Comparison of ENCODE assay signal across 12 cellular contexts in the genomic region with DNA sequence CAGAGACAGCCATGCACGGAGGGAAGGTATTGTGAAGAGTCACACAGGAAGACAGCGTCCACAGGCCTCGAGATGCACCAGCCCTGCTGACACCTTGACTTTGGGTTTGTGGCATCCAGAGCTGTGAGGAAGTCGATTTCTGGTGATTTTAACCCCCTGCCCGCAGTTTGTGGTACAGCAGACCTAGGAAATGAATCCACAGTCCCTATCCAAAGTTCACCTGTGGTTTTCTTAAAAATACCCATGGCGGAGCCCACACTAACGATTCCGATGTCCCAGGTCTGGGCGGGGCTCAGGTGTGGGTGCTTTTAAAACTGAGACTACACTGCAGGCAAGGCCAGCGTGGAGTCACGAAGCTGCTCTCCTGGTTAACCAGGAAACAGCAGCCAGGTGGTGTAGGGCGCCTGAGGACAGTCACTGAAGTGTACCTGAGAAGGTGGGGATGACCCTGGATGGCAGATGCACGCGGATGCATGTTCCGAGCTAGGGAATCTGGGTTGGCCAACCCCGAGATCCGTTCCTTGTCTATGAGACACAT. TPM values are rescaled to one million over a fixed set of nuclear protein-coding genes. Genes with fewer than 3 reads are reported as not detected.
DNase-seq lines count a peak whose midpoint lies in the region; ATAC-seq and TF ChIP-seq lines count a peak whose summit lies in the region.
"Had no signal": no experiment of that assay in that cellular context is flagged by ENCODE, and none has a peak within 500 bp of the region (broad histone marks: within the 10 kb centered on the region; RNA-seq: fewer than 3 reads in every experiment).

No MANE protein-coding gene starts in this region.

- H3K27ac ChIP-seq in mesenchymal stem cell (ENCODE audit: low read length, poor library complexity, severe bottlenecking): no peak overlapping the region

- intact Hi-C loops in mucosa of descending colon (cut with DNase I, micrococcal nuclease): loop anchor here in 1 of 2 donors (10.0 kb wide), 1 partner anchor 206 kb away; no protein-coding TSS in a partner anchor

- H3K4me3 ChIP-seq in mucosa of descending colon (no peak overlapping the region), mesenchymal stem cell (ENCODE audit: insufficient read depth in 1 of 2, low read depth in 1 of 2, low read length in 2 of 2) (no peak overlapping the region)

- no peaks in the 10 kb centered on the region for H3K27me3 ChIP-seq in mesenchymal stem cell (ENCODE audit: control insufficient read depth in 1 of 2, insufficient read depth in 1 of 2, low read length in 2 of 2)

- TF ChIP-seq CTCF in mucosa of descending colon (IDR thresholded peaks at IDR 0.05): no peak

- no peak overlapping the region for H3K18ac ChIP-seq in mesenchymal stem cell (ENCODE audit: low read depth in 1 of 2, low read length in 2 of 2)

- H3K9me3 ChIP-seq in mucosa of descending colon: no peaks in the 10 kb centered on the region
- H3K9me3 ChIP-seq in mesenchymal stem cell (ENCODE audit: control insufficient read depth, low read length): no peaks in the 10 kb centered on the region
- H3K9me3 ChIP-seq: BE2C had no signal

- no peak overlapping the region for H2BK5ac ChIP-seq in mesenchymal stem cell (ENCODE audit: low read depth, low read length, poor library complexity, severe bottlenecking)

- H3K4me1 ChIP-seq in mucosa of descending colon (ENCODE audit: low read depth) (peaks cover 17% of the 10 kb centered on the region), mesenchymal stem cell (ENCODE audit: control insufficient read depth, insufficient read depth, low read depth, low read length) (peaks cover 11% of the 10 kb centered on the region)
- H3K4me1 ChIP-seq: BE2C had no signal

- H3K36me3 ChIP-seq in mucosa of descending colon (ENCODE audit: low read depth): no peaks in the 10 kb centered on the region
- no peaks in the 10 kb centered on the region for H3K36me3 ChIP-seq in mesenchymal stem cell (ENCODE audit: control insufficient read depth in 1 of 2, insufficient read depth in 2 of 2, low read depth in 1 of 2, low read length in 2 of 2)
- H3K36me3 ChIP-seq: BE2C had no signal

- peak; percentile 70 for ATAC-seq in mucosa of descending colon
- ATAC-seq: left ventricle myocardium superior, Panc1 had no signal

- H4K8ac ChIP-seq in mesenchymal stem cell (ENCODE audit: low read length): no peak overlapping the region

- H2BK15ac ChIP-seq in mesenchymal stem cell (ENCODE audit: low read depth, poor library complexity, severe bottlenecking): no peak overlapping the region

- peak overlapping the region in 1 of 2 experiments; percentile 67 for H2BK12ac ChIP-seq in mesenchymal stem cell (ENCODE audit: low read length in 2 of 2)

- no peak overlapping the region for H2AK5ac ChIP-seq in mesenchymal stem cell (ENCODE audit: low read length, severe bottlenecking)

- H3K9ac ChIP-seq in mesenchymal stem cell (ENCODE audit: low read length): no peak overlapping the region

- 95% methylated on average over 17 of the region's 17 CpGs for WGBS in mesenchymal stem cell

- no peak overlapping the region for H3K23ac ChIP-seq in mesenchymal stem cell (ENCODE audit: low read length in 2 of 2)

- H2BK120ac ChIP-seq in mesenchymal stem cell (ENCODE audit: low read depth, low read length): no peak overlapping the region

- peak overlapping the region in 1 of 2 experiments; percentile 59 for H3K4ac ChIP-seq in mesenchymal stem cell (ENCODE audit: low read depth in 1 of 2, low read length in 2 of 2)

- no peak overlapping the region for H3K4me2 ChIP-seq in mesenchymal stem cell (ENCODE audit: low read length, poor library complexity, severe bottlenecking)

- no peak overlapping the region for H2AFZ ChIP-seq in mesenchymal stem cell (ENCODE audit: low read depth, low read length)

- H3K14ac ChIP-seq in mesenchymal stem cell (ENCODE audit: low read length in 2 of 2): no peak overlapping the region

- DNase-seq in COLO668 (lab: John Stamatoyannopoulos, UW; ENCODE audit: unreplicated experiment) (peak; percentile 83), NCI-H510A treated with DMSO at 0.1 percent for 48 hours (lab: John Stamatoyannopoulos, UW) (peak; percentile 90), activated T-cell treated with anti-CD3 and anti-CD28 coated beads for 1 hour (ENCODE audit: low read depth) (peak; percentile 48), mucosa of descending colon (peak; percentile 75 to 80 (median 77)), 8988T (no peak), SK-N-DZ (ENCODE audit: low spot score) (no peak), KG1 (lab: John Stamatoyannopoulos, UW) (no peak), mesenchymal stem cell (no peak)
- DNase-seq: BE2C, H9, left ventricle myocardium superior had no signal

- no peaks in the 10 kb centered on the region for H3K79me1 ChIP-seq in mesenchymal stem cell (replicated peaks; ENCODE audit: low read length, poor library complexity, severe bottlenecking)

- H4K91ac ChIP-seq in mesenchymal stem cell (ENCODE audit: low read length): no peak overlapping the region

RNA-seq across cellular contexts. Expression of a gene that starts 14.4 kb away (rescaled TPM):
- 10 to 100 TPM; 18.4 to 23.9 (median 22.2) TPM for total RNA-seq in mucosa of descending colon
- 9.3 and 9.9 TPM in 2 replicates for polyA plus RNA-seq in SK-N-DZ (2014; cell fraction: cytosol; rRNA removed)
- 6.0 and 7.8 TPM in 2 replicates for polyA plus RNA-seq in SK-N-DZ (2014; cell fraction: nucleus; rRNA removed)
- polyA plus RNA-seq in mesenchymal stem cell (2013, experiment 1 of 2): 13.8 TPM
- 14.8 TPM for polyA plus RNA-seq in mesenchymal stem cell (2013, experiment 2 of 2)

Comparison
In these comparisons a context has a peak if more than half of its experiments do, and no peak if none do; other contexts are left out.
1. DNase-seq: peak in COLO668 (single experiment), NCI-H510A treated with DMSO at 0.1 percent for 48 hours (single experiment), activated T-cell treated with anti-CD3 and anti-CD28 coated beads for 1 hour (single experiment) and mucosa of descending colon (3 of 3); none in 8988T (single experiment), SK-N-DZ (single experiment), KG1 (single experiment) and mesenchymal stem cell (single experiment).